15 cellular contexts compared by ENCODE assay signal in genomic region chr14:80404413-80404812, GRCh38.
DNase-seq lines count a peak whose midpoint lies in the region; ATAC-seq and TF ChIP-seq lines count a peak whose summit lies in the region.
"Had no signal": no experiment of that assay in that cellular context is flagged by ENCODE, and none has a peak within 500 bp of the region (broad histone marks: within the 10 kb centered on the region; RNA-seq: fewer than 3 reads in every experiment).

No MANE protein-coding gene starts in this region.

- DNase-seq in GM23338 (ENCODE audit: low spot score) (peak; percentile 68), NCI-H69 (lab: John Stamatoyannopoulos, UW) (peak; percentile 27), iPS DF 19.7 (ENCODE audit: low read depth, low spot score) (peak; percentile 52), neural progenitor cell (ENCODE audit: low spot score) (no peak), lower leg skin (ENCODE audit: low spot score in 2 of 2) (no peak), Caco-2 (no peak)
- DNase-seq in central memory CD4-positive, alpha-beta T cell = no peak
- DNase-seq: ACHN; C1 segment of cervical spinal cord; CD4-positive, alpha-beta T cell; DMS79 had no signal

- no peaks in the 10 kb centered on the region for H4K20me1 ChIP-seq in GM23338 (replicated peaks; ENCODE audit: insufficient read depth)
- no peaks in the 10 kb centered on the region for H4K20me1 ChIP-seq in neural progenitor cell (ENCODE audit: low read depth)

- no peak overlapping the region for H3K4me3 Mint-ChIP-seq in GM23338
- no peak overlapping the region for H3K4me3 Mint-ChIP-seq in neural progenitor cell
- H3K4me3 Mint-ChIP-seq in Caco-2 (ENCODE audit: unreplicated experiment) = no peak overlapping the region
- H3K4me3 Mint-ChIP-seq: B cell; CD4-positive, alpha-beta T cell had no signal

- H3K4me1 ChIP-seq in GM23338 (ENCODE audit: insufficient read depth) (peaks cover 3% of the 10 kb centered on the region; the same call in 1 of the 2 replicates), neural progenitor cell (no peaks in the 10 kb centered on the region), Caco-2 (no peaks in the 10 kb centered on the region)

- H2AFZ ChIP-seq in GM23338 (no peak overlapping the region), neural progenitor cell (replicated peaks) (peak overlapping the region; percentile 37)

- no peaks in the 10 kb centered on the region for H3K9me2 ChIP-seq in GM23338 (ENCODE audit: insufficient read depth)

- peak; percentile 99 for ATAC-seq in GM23338
- ATAC-seq: HCT116, K562 had no signal

- H3K9me3 ChIP-seq in neural progenitor cell (ENCODE audit: low read depth) (no peaks in the 10 kb centered on the region), Caco-2 (no peaks in the 10 kb centered on the region)

- H3K4me3 ChIP-seq in GM23338 (no peak overlapping the region), neural progenitor cell (no peak overlapping the region), lower leg skin (ENCODE audit: low read depth, poor library complexity, severe bottlenecking) (no peak overlapping the region), Caco-2 (ENCODE audit: low read depth, low read length) (no peak overlapping the region)
- H3K4me3 ChIP-seq: K562 had no signal

- no peaks in the 10 kb centered on the region for H3K27me3 Mint-ChIP-seq in GM23338 (ENCODE audit: insufficient read depth, low read depth, poor library complexity)
- H3K27me3 Mint-ChIP-seq in neural progenitor cell (ENCODE audit: insufficient read depth, low read depth) = no peaks in the 10 kb centered on the region
- no peaks in the 10 kb centered on the region for H3K27me3 Mint-ChIP-seq in Caco-2 (ENCODE audit: insufficient read depth, unreplicated experiment)
- H3K27me3 Mint-ChIP-seq: B cell; CD4-positive, alpha-beta T cell had no signal

- no peaks in the 10 kb centered on the region for H3K9me3 Mint-ChIP-seq in GM23338
- H3K9me3 Mint-ChIP-seq in neural progenitor cell = peaks cover 2% of the 10 kb centered on the region
- H3K9me3 Mint-ChIP-seq in Caco-2 (ENCODE audit: unreplicated experiment) = no peaks in the 10 kb centered on the region

- H3K27ac Mint-ChIP-seq in GM23338 (no peak overlapping the region), neural progenitor cell (peak overlapping the region; percentile 8), Caco-2 (ENCODE audit: unreplicated experiment) (no peak overlapping the region)
- H3K27ac Mint-ChIP-seq: B cell; CD4-positive, alpha-beta T cell had no signal

- H3K27me3 ChIP-seq in GM23338 (ENCODE audit: insufficient read depth) = no peaks in the 10 kb centered on the region
- no peaks in the 10 kb centered on the region for H3K27me3 ChIP-seq in neural progenitor cell
- no peaks in the 10 kb centered on the region for H3K27me3 ChIP-seq in Caco-2 (replicated peaks; ENCODE audit: control insufficient read depth, insufficient read depth, low read length)

- no peak for TF ChIP-seq POLR2A in lower leg skin (IDR thresholded peaks at IDR 0.05)

- no TSS peak for BruUV-seq in Caco-2 (replicated peaks; lab: Mats Ljungman, UMichigan)

- H3K4me1 Mint-ChIP-seq in GM23338 = peaks cover 9% of the 10 kb centered on the region; the same call in 2 of the 3 replicates
- H3K4me1 Mint-ChIP-seq in neural progenitor cell = peaks cover 6% of the 10 kb centered on the region
- H3K4me1 Mint-ChIP-seq in Caco-2 (ENCODE audit: low read depth, unreplicated experiment) = no peaks in the 10 kb centered on the region
- H3K4me1 Mint-ChIP-seq: B cell had no signal

- POLR2A ChIA-PET in Caco-2 (lab: Charles Lee) = no interaction called here

- H3K4me2 ChIP-seq in GM23338 = no peak overlapping the region
- no peak overlapping the region for H3K4me2 ChIP-seq in neural progenitor cell

- H3K27ac ChIP-seq in GM23338 (ENCODE audit: low read depth) (no peak overlapping the region), neural progenitor cell (no peak overlapping the region)
- H3K27ac ChIP-seq: HL-60 had no signal

- H3K36me3 Mint-ChIP-seq in GM23338 (ENCODE audit: low read depth) (no peaks in the 10 kb centered on the region), neural progenitor cell (no peaks in the 10 kb centered on the region), Caco-2 (ENCODE audit: insufficient read depth, unreplicated experiment) (no peaks in the 10 kb centered on the region)

- intact Hi-C loops in lower leg skin (cut with DNase I; ENCODE audit: low total_unique reads) = no loop called here
- intact Hi-C loops in Caco-2 (cut with micrococcal nuclease; ENCODE audit: unreplicated experiment) = no loop called here

- H3K79me2 ChIP-seq in GM23338 (replicated peaks; ENCODE audit: insufficient read depth) = no peaks in the 10 kb centered on the region
- no peaks in the 10 kb centered on the region for H3K79me2 ChIP-seq in neural progenitor cell (ENCODE audit: low read depth)

- TF ChIP-seq CTCF in GM23338 (conservative IDR thresholded peaks at IDR 0.05; ENCODE audit: low read depth in 2 of 2) = no peak
- no peak for TF ChIP-seq CTCF in neural progenitor cell (IDR thresholded peaks at IDR 0.05)
- TF ChIP-seq CTCF in lower leg skin (IDR thresholded peaks at IDR 0.05) = no peak
- no peak for TF ChIP-seq CTCF in Caco-2 (IDR thresholded peaks at IDR 0.05; ENCODE audit: insufficient read depth in 1 of 2, low read depth in 1 of 2, low read length in 1 of 2, severe bottlenecking in 1 of 2, unreplicated experiment in 1 of 2)

- no peak overlapping the region for H3K9ac ChIP-seq in neural progenitor cell

- no peaks in the 10 kb centered on the region for H3F3A ChIP-seq in GM23338 (replicated peaks; ENCODE audit: low read depth)
- H3F3A ChIP-seq in neural progenitor cell (ENCODE audit: low read depth) = no peaks in the 10 kb centered on the region

- WGBS in lower leg skin, 2 donors = 83 to 89% methylated on average over 1 of the region's 1 CpG

- H3K36me3 ChIP-seq in GM23338 (ENCODE audit: insufficient read depth) (no peaks in the 10 kb centered on the region), neural progenitor cell (no peaks in the 10 kb centered on the region), Caco-2 (ENCODE audit: control insufficient read depth, insufficient read depth, low read length) (no peaks in the 10 kb centered on the region)

- CTCF ChIA-PET in Caco-2 (lab: Charles Lee) = no interaction called here

TF ChIP-seq in GM23338, 12 proteins besides CTCF, POLR2A, EP300 and RAD21 (continues in another document):
- peak; percentile 82 for TF ChIP-seq ZNF462 (CRISPR knock-in tag; IDR thresholded peaks at IDR 0.05)

Comparison
In these comparisons a context has a peak if more than half of its experiments do, and no peak if none do; other contexts are left out.
1. DNase-seq: peak in GM23338 (single experiment), NCI-H69 (single experiment) and iPS DF 19.7 (single experiment); none in neural progenitor cell (single experiment), central memory CD4-positive, alpha-beta T cell (single experiment), lower leg skin (0 of 2) and Caco-2 (0 of 2).